8 cellular contexts compared by ENCODE assay signal in genomic region chr1:207077470-207078377, GRCh38. TPM values are rescaled to one million over a fixed set of nuclear protein-coding genes. Genes with fewer than 3 reads are reported as not detected.
DNase-seq lines count a peak whose midpoint lies in the region; ATAC-seq, FAIRE-seq and TF ChIP-seq lines count a peak whose summit lies in the region.

No MANE protein-coding gene starts in this region.

- H3K27ac ChIP-seq in SK-N-SH (ENCODE audit: low read depth in 2 of 2, low read length in 1 of 2) (no peak overlapping the region), trophoblast cell (ENCODE audit: low read depth, low read length) (no peak overlapping the region)

- H3K4me1 ChIP-seq in SK-N-SH (ENCODE audit: control insufficient read depth in 1 of 2, insufficient read depth in 2 of 2, low read depth in 1 of 2, low read length in 1 of 2) (no peaks in the 10 kb centered on the region; a peak in 1 of 4 replicates), trophoblast cell (ENCODE audit: control insufficient read depth in 1 of 2, insufficient read depth in 2 of 2, low read length in 2 of 2) (no peaks in the 10 kb centered on the region)

- H2AFZ ChIP-seq in SK-N-SH (ENCODE audit: low read depth) (no peak overlapping the region), trophoblast cell (ENCODE audit: insufficient read depth, low read length, poor library complexity) (no peak overlapping the region)

- H3K4ac ChIP-seq in trophoblast cell (ENCODE audit: low read depth, low read length), result no peak overlapping the region

- H3K79me1 ChIP-seq in trophoblast cell (ENCODE audit: low read length), result no peaks in the 10 kb centered on the region

- no peak overlapping the region for H3K14ac ChIP-seq in trophoblast cell (ENCODE audit: low read length)

- no peak overlapping the region for H3K4me2 ChIP-seq in SK-N-SH
- H3K4me2 ChIP-seq in trophoblast cell (ENCODE audit: low read length), result no peak overlapping the region

- H3K9me3 ChIP-seq in SK-N-SH, result no peaks in the 10 kb centered on the region
- H3K9me3 ChIP-seq in trophoblast cell (ENCODE audit: insufficient read depth, low read depth, low read length), result peaks cover 2% of the 10 kb centered on the region

- H3K27me3 Mint-ChIP-seq in activated naive CD4-positive, alpha-beta T cell treated with anti-CD3 and anti-CD28 coated beads, Interleukin-2, amount 10 ng/mL, durations not matched to agents 7 days and 5 days, result peaks cover 15% of the 10 kb centered on the region

- no peaks in the 10 kb centered on the region; the same call in 1 of the 2 replicates for H3K27me3 ChIP-seq in SK-N-SH (ENCODE audit: insufficient read depth)
- no peaks in the 10 kb centered on the region for H3K27me3 ChIP-seq in trophoblast cell (ENCODE audit: insufficient read depth, low read length)

- no peak overlapping the region for H3K4me3 Mint-ChIP-seq in activated naive CD4-positive, alpha-beta T cell treated with anti-CD3 and anti-CD28 coated beads, Interleukin-2, amount 10 ng/mL, durations not matched to agents 7 days and 5 days

- no peak overlapping the region for H3K27ac Mint-ChIP-seq in activated naive CD4-positive, alpha-beta T cell treated with anti-CD3 and anti-CD28 coated beads, Interleukin-2, amount 10 ng/mL, durations not matched to agents 7 days and 5 days

- no peak for ATAC-seq in GM18907 (IDR thresholded peaks at IDR 0.05; ENCODE audit: unreplicated experiment)

- H3F3A ChIP-seq in SK-N-SH (replicated peaks; ENCODE audit: insufficient read depth), result peaks cover 3% of the 10 kb centered on the region

- no peak overlapping the region for H3K18ac ChIP-seq in trophoblast cell (ENCODE audit: low read length)

- no peaks in the 10 kb centered on the region for H3K9me3 Mint-ChIP-seq in activated naive CD4-positive, alpha-beta T cell treated with anti-CD3 and anti-CD28 coated beads, Interleukin-2, amount 10 ng/mL, durations not matched to agents 7 days and 5 days

- H3K9me2 ChIP-seq in SK-N-SH, result no peaks in the 10 kb centered on the region

- no peak overlapping the region for H2BK120ac ChIP-seq in trophoblast cell (ENCODE audit: insufficient read depth, low read length, poor library complexity)

- FAIRE-seq in GM19239 (lab: Jason Lieb, UNC), result peak; percentile 91

- H3K36me3 ChIP-seq in SK-N-SH (replicated peaks in 1 of 2; ENCODE audit: control insufficient read depth in 1 of 2, insufficient read depth in 2 of 2, low read length in 1 of 2), result no peaks in the 10 kb centered on the region
- H3K36me3 ChIP-seq in trophoblast cell (ENCODE audit: control insufficient read depth in 1 of 2, insufficient read depth in 2 of 2, low read length in 2 of 2), result peaks cover 2 to 5% of the 10 kb centered on the region in 2 experiments

- 36% methylated on average over 6 of the region's 6 CpGs for whole genome bisulfite sequencing in SK-N-SH (ENCODE audit: low lambda C conversion rate)
- no CpG with 5 or more reads among the region's 6 CpGs for WGBS in trophoblast cell (ENCODE audit: extremely low coverage, insufficient coverage, insufficient read length)

- peaks cover 2% of the 10 kb centered on the region for H3K36me3 Mint-ChIP-seq in activated naive CD4-positive, alpha-beta T cell treated with anti-CD3 and anti-CD28 coated beads, Interleukin-2, amount 10 ng/mL, durations not matched to agents 7 days and 5 days

- CTCF ChIA-PET in SK-N-SH (lab: Yijun Ruan, JAX), result interaction anchor here (0.6 to 3.4 kb wide), 12 partner anchors 25 to 422 kb away, joined by 3 to 30 read pairs (median 4); partner anchors contain the start of genes PFKFB2 and YOD1
- CTCF ChIA-PET in activated naive CD4-positive, alpha-beta T cell treated with anti-CD3 and anti-CD28 coated beads, Interleukin-2, amount 10 ng/mL, durations not matched to agents 7 days and 5 days (lab: Charles Lee), result interaction anchor here (0.6 to 4.5 kb wide), 9 partner anchors 11 to 327 kb away, joined by 3 to 25 read pairs (median 5); partner anchors contain the start of genes C4BPB and PFKFB2

- no peak overlapping the region for H4K91ac ChIP-seq in trophoblast cell (ENCODE audit: low read depth, low read length)

- H4K20me1 ChIP-seq in SK-N-SH (ENCODE audit: insufficient read depth), result no peaks in the 10 kb centered on the region

- H3K9ac ChIP-seq in SK-N-SH (no peak overlapping the region), trophoblast cell (ENCODE audit: low read length) (no peak overlapping the region)

- no peak overlapping the region for H3K23ac ChIP-seq in trophoblast cell (ENCODE audit: low read length)

- H3K79me2 ChIP-seq in SK-N-SH (ENCODE audit: insufficient read depth) (no peaks in the 10 kb centered on the region), trophoblast cell (ENCODE audit: control insufficient read depth, insufficient read depth, low read length, poor library complexity) (no peaks in the 10 kb centered on the region)

- POLR2A ChIA-PET in SK-N-SH (lab: Yijun Ruan, JAX), result no interaction called here

- TF ChIP-seq EP300 in SK-N-SH (IDR thresholded peaks at IDR 0.05; ENCODE audit: borderline replicate concordance in 1 of 2, low read depth in 1 of 2, low read length in 1 of 2), result no peak

- H4K8ac ChIP-seq in trophoblast cell (ENCODE audit: low read depth, low read length), result no peak overlapping the region

- no peak overlapping the region for H2BK5ac ChIP-seq in trophoblast cell (ENCODE audit: low read depth, low read length, poor library complexity)

- TF ChIP-seq CTCF in AG09319 (IDR thresholded peaks at IDR 0.05; ENCODE audit: low read depth, low read length) (peak; percentile 93), SK-N-SH (IDR thresholded peaks at IDR 0.05) (peak; percentile 92)

- DNase-seq in AG09319 (ENCODE audit: extremely low read depth, low read depth) (peak; percentile 56), GM19239 (ENCODE audit: insufficient read length, low spot score) (peak; percentile 46), NAMALWA (ENCODE audit: low spot score) (peak; percentile 88), SK-N-SH (peak; percentile 59), germinal center (ENCODE audit: low spot score) (peak; percentile 63), trophoblast cell (peak; percentile 72 to 96)
- peak; percentile 78 for DNase-seq in activated naive CD4-positive, alpha-beta T cell treated with anti-CD3 and anti-CD28 coated beads, Interleukin-2, amount 10 ng/mL, durations not matched to agents 7 days and 5 days

- H4K12ac ChIP-seq in trophoblast cell (ENCODE audit: low read depth, low read length), result no peak overlapping the region

- peaks cover 5% of the 10 kb centered on the region for H3K4me1 Mint-ChIP-seq in activated naive CD4-positive, alpha-beta T cell treated with anti-CD3 and anti-CD28 coated beads, Interleukin-2, amount 10 ng/mL, durations not matched to agents 7 days and 5 days

- TF ChIP-seq RAD21 in SK-N-SH (IDR thresholded peaks at IDR 0.05; ENCODE audit: low read length), result peak; percentile 93

- no peak overlapping the region for H2BK12ac ChIP-seq in trophoblast cell (ENCODE audit: low read length)

- H3K4me3 ChIP-seq in SK-N-SH (ENCODE audit: low read depth in 2 of 2, low read length in 1 of 2), result no peak overlapping the region
- H3K4me3 ChIP-seq in trophoblast cell (ENCODE audit: low read depth, low read length), result no peak overlapping the region

- H2AK5ac ChIP-seq in trophoblast cell (ENCODE audit: low read length), result no peak overlapping the region

TF ChIP-seq in SK-N-SH, 30 proteins besides CTCF, POLR2A, EP300 and RAD21 (continues in another document):
- TF ChIP-seq MAX (IDR thresholded peaks at IDR 0.05; ENCODE audit: low read depth), result peak; percentile 17; the same call in 1 of the 2 replicates
- TF ChIP-seq POLR2AphosphoS5 (IDR thresholded peaks at IDR 0.05; ENCODE audit: low read depth, low read length), result no peak
- peak; percentile 65 for TF ChIP-seq CHD2 (IDR thresholded peaks at IDR 0.05; ENCODE audit: low read length, partially characterized antibody)
- peak; percentile 19; the same call in 1 of the 2 replicates for TF ChIP-seq RCOR1 (IDR thresholded peaks at IDR 0.05; ENCODE audit: low read length)
- TF ChIP-seq GABPA (IDR thresholded peaks at IDR 0.05; ENCODE audit: low read depth), result no peak
- 0 out of 2 replicates have a peak, but pooled peaks have one; percentile 37 for TF ChIP-seq SIN3A (IDR thresholded peaks at IDR 0.05; ENCODE audit: borderline replicate concordance, low read depth, low read length)
- no peak for TF ChIP-seq RXRA (IDR thresholded peaks at IDR 0.05; ENCODE audit: borderline replicate concordance, low read depth)
- TF ChIP-seq, protein P1, sequence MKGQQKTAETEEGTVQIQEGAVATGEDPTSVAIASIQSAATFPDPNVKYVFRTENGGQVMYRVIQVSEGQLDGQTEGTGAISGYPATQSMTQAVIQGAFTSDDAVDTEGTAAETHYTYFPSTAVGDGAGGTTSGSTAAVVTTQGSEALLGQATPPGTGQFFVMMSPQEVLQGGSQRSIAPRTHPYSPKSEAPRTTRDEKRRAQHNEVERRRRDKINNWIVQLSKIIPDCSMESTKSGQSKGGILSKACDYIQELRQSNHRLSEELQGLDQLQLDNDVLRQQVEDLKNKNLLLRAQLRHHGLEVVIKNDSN (IDR thresholded peaks at IDR 0.05; ENCODE audit: borderline replicate concordance, low read depth), result no peak
- TF ChIP-seq MXI1 (IDR thresholded peaks at IDR 0.05; ENCODE audit: low read depth, low read length), result peak; percentile 27; the same call in 1 of the 2 replicates
- peak; percentile 75 for TF ChIP-seq SMC3 (IDR thresholded peaks at IDR 0.05; ENCODE audit: low read depth, low read length)

RNA-seq across cellular contexts. Expression of gene C4BPB, which starts 10.9 kb away (rescaled TPM):
- not detected in 2 replicates for polyA plus RNA-seq in SK-N-SH (2012; rRNA removed)
- 0.09 TPM in 1 of 2 replicates, not detected in the other for polyA plus RNA-seq in SK-N-SH (2012; cell fraction: cytosol; rRNA removed)
- 0.21 and 0.31 TPM in 2 replicates for polyA plus RNA-seq in SK-N-SH (2012; cell fraction: nucleus; rRNA removed)
- 0.37 and 0.42 TPM in 2 replicates for polyA plus RNA-seq in trophoblast cell (2013)

RNA-seq across cellular contexts. Expression of gene PFKFB2, which starts 24.6 kb away (rescaled TPM):
- 1.8 and 2.8 TPM in 2 replicates for polyA plus RNA-seq in SK-N-SH (2012; rRNA removed)
- polyA plus RNA-seq in SK-N-SH (2012; cell fraction: cytosol; rRNA removed), result 2.0 and 2.1 TPM in 2 replicates
- 4.1 and 7.9 TPM in 2 replicates for polyA plus RNA-seq in SK-N-SH (2012; cell fraction: nucleus; rRNA removed)
- polyA plus RNA-seq in trophoblast cell (2013), result 7.5 and 7.6 TPM in 2 replicates

RNA-seq across cellular contexts. Expression of gene C4BPA, which starts 26.3 kb away (rescaled TPM):
- polyA plus RNA-seq in SK-N-SH (2012; rRNA removed), result not detected in 2 replicates
- 0.03 TPM in 1 of 2 replicates, not detected in the other for polyA plus RNA-seq in SK-N-SH (2012; cell fraction: cytosol; rRNA removed)
- polyA plus RNA-seq in SK-N-SH (2012; cell fraction: nucleus; rRNA removed), result not detected in 2 replicates
- polyA plus RNA-seq in trophoblast cell (2013), result not detected in 2 replicates

RNA-seq across cellular contexts. Expression of gene YOD1, which starts 26.7 kb away (rescaled TPM):
- 0.79 and 0.91 TPM in 2 replicates for polyA plus RNA-seq in SK-N-SH (2012; rRNA removed)
- 1.1 TPM in 2 replicates for polyA plus RNA-seq in SK-N-SH (2012; cell fraction: cytosol; rRNA removed)
- polyA plus RNA-seq in SK-N-SH (2012; cell fraction: nucleus; rRNA removed), result 1.4 and 2.5 TPM in 2 replicates
- polyA plus RNA-seq in trophoblast cell (2013), result 9.4 and 9.6 TPM in 2 replicates

RNA-seq across cellular contexts. Expression of gene C1orf116, which starts 45.2 kb away (rescaled TPM):
- polyA plus RNA-seq in SK-N-SH (2012; rRNA removed), result 0.02 TPM in 1 of 2 replicates, not detected in the other
- polyA plus RNA-seq in SK-N-SH (2012; cell fraction: cytosol; rRNA removed), result 0.01 TPM in 1 of 2 replicates, not detected in the other
- 0.02 TPM in 2 replicates for polyA plus RNA-seq in SK-N-SH (2012; cell fraction: nucleus; rRNA removed)
- 2.6 and 2.8 TPM in 2 replicates for polyA plus RNA-seq in trophoblast cell (2013)
